In genomic region chr2:110455080-110455670, GRCh38 we compare ENCODE assay signal across 2 cellular contexts. TPM values are rescaled to one million over a fixed set of nuclear protein-coding genes. Genes with fewer than 3 reads are reported as not detected.
"Had no signal": no experiment of that assay in that cellular context is flagged by ENCODE, and none has a peak within 500 bp of the region (broad histone marks: within the 10 kb centered on the region; RNA-seq: fewer than 3 reads in every experiment).

No MANE protein-coding gene starts in this region.

RNA-seq across cellular contexts. Expression of gene LIMS4, which starts 17.4 kb away (rescaled TPM):
- total RNA-seq: GM23338, H1 had no signal
